In the genomic region with DNA sequence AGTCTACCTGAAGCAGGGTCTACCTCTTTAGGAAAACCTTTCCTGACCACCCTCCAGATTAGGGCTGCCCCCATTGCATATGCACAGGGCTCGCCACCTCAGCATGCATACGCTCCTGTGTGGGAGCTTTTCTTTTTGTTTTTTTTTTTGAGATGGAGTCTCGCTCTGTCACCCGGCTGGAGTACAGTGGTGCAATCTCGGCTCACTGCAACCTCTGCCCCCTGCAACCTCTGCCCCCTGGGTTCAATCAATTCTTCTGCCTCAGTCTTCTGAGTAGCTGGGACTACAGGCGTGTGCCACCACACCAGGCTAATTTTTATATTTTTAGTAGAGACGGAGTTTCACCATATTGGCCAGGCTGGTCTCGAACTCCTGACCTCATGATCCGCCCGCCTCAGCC, we compare ENCODE assay signal across 1 cellular context. TPM values are rescaled to one million over a fixed set of nuclear protein-coding genes. Genes with fewer than 3 reads are reported as not detected.
"Had no signal": no experiment of that assay in that cellular context is flagged by ENCODE, and none has a peak within 500 bp of the region (broad histone marks: within the 10 kb centered on the region; RNA-seq: fewer than 3 reads in every experiment).

No MANE protein-coding gene starts in this region.

RNA-seq across cellular contexts. Expression of a gene that starts 43.7 kb away (rescaled TPM):
- total RNA-seq: IMR-90 had no signal
- polyA plus RNA-seq: IMR-90 had no signal
